ENCODE assay signal across 25 cellular contexts in genomic region chr7:120079704-120080103, GRCh38.
"Had no signal": no experiment of that assay in that cellular context is flagged by ENCODE, and none has a peak within 500 bp of the region (broad histone marks: within the 10 kb centered on the region; RNA-seq: fewer than 3 reads in every experiment).

No MANE protein-coding gene starts in this region.

- H3K36me3 ChIP-seq: esophagus muscularis mucosa, heart right ventricle, lower lobe of right lung, right atrium auricular region, stomach, thyroid gland, upper lobe of left lung had no signal

- H3K36me3 Mint-ChIP-seq: activated naive CD8-positive, alpha-beta T cell; naive thymus-derived CD8-positive, alpha-beta T cell; stimulated activated naive B cell treated with anti-CD40 and anti-IgM and Interleukin-4, amounts not matched to agents 10 μg/mL and 1 μg/mL and 100 μg/mL, for 72 hours had no signal

- H3K27me3 ChIP-seq: body of pancreas, esophagus muscularis mucosa, right atrium auricular region, stomach, thyroid gland, upper lobe of left lung had no signal

- H3K27me3 Mint-ChIP-seq: activated B cell treated with CpG ODN at 0.5 μM for 24 hours; activated naive CD8-positive, alpha-beta T cell; naive thymus-derived CD8-positive, alpha-beta T cell; stimulated activated naive B cell treated with anti-CD40 and anti-IgM and Interleukin-4, amounts not matched to agents 10 μg/mL and 1 μg/mL and 100 μg/mL, for 72 hours had no signal

- DNase-seq: activated B cell treated with CpG ODN at 0.5 μM for 24 hours; activated CD4-positive, alpha-beta T cell treated with anti-CD3 and anti-CD28 coated beads, Interleukin-2, amount 50 U/mL, for 1 hour; activated CD8-positive, alpha-beta T cell treated with anti-CD3 and anti-CD28 coated beads, Interleukin-2, amount 10 ng/mL, durations not matched to agents 7 days and 5 days; activated naive CD4-positive, alpha-beta T cell treated with Interleukin-2 at 50 U/mL for 16 hours; activated T-cell treated with anti-CD3 and anti-CD28 coated beads for 4 hours; activated T-cell treated with anti-CD3 and anti-CD28 coated beads, Interleukin-2, amount 50 U/mL, for 72 hours; aorta; body of pancreas; dermis blood vessel endothelial cell; effector CD4-positive, alpha-beta T cell; foreskin melanocyte; heart right ventricle; lower lobe of right lung; mesenchymal stem cell; naive thymus-derived CD8-positive, alpha-beta T cell; stimulated activated CD4-positive, alpha-beta T cell treated with anti-CD3 and anti-CD28 coated beads, Interleukin-15, amount 100 ng/mL, for 24 hours; stimulated activated CD4-positive, alpha-beta T cell treated with anti-CD3 and anti-CD28 coated beads, Interleukin-2, amount 100 ng/mL, for 24 hours; stimulated activated naive B cell treated with anti-CD40 and anti-IgM and Interleukin-4, amounts not matched to agents 10 μg/mL and 1 μg/mL and 100 μg/mL, for 72 hours; stomach; thyroid gland; upper lobe of left lung had no signal

- H3K9me3 ChIP-seq: body of pancreas, esophagus muscularis mucosa, lower lobe of right lung, right atrium auricular region, stomach, thyroid gland, upper lobe of left lung had no signal

- H3K4me1 Mint-ChIP-seq: activated B cell treated with CpG ODN at 0.5 μM for 24 hours; naive thymus-derived CD8-positive, alpha-beta T cell; neural crest cell; stimulated activated naive B cell treated with anti-CD40 and anti-IgM and Interleukin-4, amounts not matched to agents 10 μg/mL and 1 μg/mL and 100 μg/mL, for 72 hours had no signal

- H3K27ac ChIP-seq: body of pancreas, esophagus muscularis mucosa, heart right ventricle, lower lobe of right lung, right atrium auricular region, stomach, thyroid gland, upper lobe of left lung had no signal

- H3K4me3 Mint-ChIP-seq: activated B cell treated with CpG ODN at 0.5 μM for 24 hours; activated CD8-positive, alpha-beta T cell treated with anti-CD3 and anti-CD28 coated beads, Interleukin-2, amount 10 ng/mL, durations not matched to agents 7 days and 5 days; activated naive CD8-positive, alpha-beta T cell; activated T-cell treated with anti-CD3 and anti-CD28 coated beads, Interleukin-2, amount 50 U/mL, for 72 hours; naive thymus-derived CD8-positive, alpha-beta T cell; neural crest cell; stimulated activated naive B cell treated with anti-CD40 and anti-IgM and Interleukin-4, amounts not matched to agents 10 μg/mL and 1 μg/mL and 100 μg/mL, for 72 hours had no signal

- H3K27ac Mint-ChIP-seq: activated B cell treated with CpG ODN at 0.5 μM for 24 hours; activated CD8-positive, alpha-beta T cell treated with anti-CD3 and anti-CD28 coated beads, Interleukin-2, amount 10 ng/mL, durations not matched to agents 7 days and 5 days; activated naive CD8-positive, alpha-beta T cell; activated T-cell treated with anti-CD3 and anti-CD28 coated beads, Interleukin-2, amount 50 U/mL, for 72 hours; naive thymus-derived CD8-positive, alpha-beta T cell; stimulated activated naive B cell treated with anti-CD40 and anti-IgM and Interleukin-4, amounts not matched to agents 10 μg/mL and 1 μg/mL and 100 μg/mL, for 72 hours had no signal

- H3K4me1 ChIP-seq: body of pancreas, esophagus muscularis mucosa, heart right ventricle, lower lobe of right lung, right atrium auricular region, stomach, thyroid gland, upper lobe of left lung had no signal

- H3K9me3 Mint-ChIP-seq: neural crest cell; stimulated activated naive B cell treated with anti-CD40 and anti-IgM and Interleukin-4, amounts not matched to agents 10 μg/mL and 1 μg/mL and 100 μg/mL, for 72 hours had no signal

- H3K4me3 ChIP-seq: body of pancreas, esophagus muscularis mucosa, heart right ventricle, lower lobe of right lung, right atrium auricular region, stomach, thyroid gland, upper lobe of left lung had no signal
